In genomic region chr3:169497567-169498257, GRCh38 we compare ENCODE assay signal across 22 cellular contexts.
A peak's percentile ranks its signal among the peaks of the same experiment; 100 is the strongest.
DNase-seq lines count a peak whose midpoint lies in the region; ATAC-seq and TF ChIP-seq lines count a peak whose summit lies in the region.
"Had no signal": no experiment of that assay in that cellular context is flagged by ENCODE, and none has a peak within 500 bp of the region (broad histone marks: within the 10 kb centered on the region; RNA-seq: fewer than 3 reads in every experiment).

No MANE protein-coding gene starts in this region.

- H3K14ac ChIP-seq in IMR-90 (replicated peaks; ENCODE audit: low read depth, low read length) = no peak overlapping the region

- no peak overlapping the region for H2AK5ac ChIP-seq in IMR-90 (ENCODE audit: low read depth, low read length)

- WGBS in IMR-90 (ENCODE audit: extremely low coverage in 2 of 2, insufficient read length in 1 of 2), 2 experiments = no CpG with 5 or more reads among the region's 5 CpGs

- H3K9me3 ChIP-seq in IMR-90 (ENCODE audit: control insufficient read depth, insufficient read depth, low read length) (no peaks in the 10 kb centered on the region), BE2C (no peaks in the 10 kb centered on the region)
- H3K9me3 ChIP-seq: gastrocnemius medialis had no signal

- H3K4me3 ChIP-seq in IMR-90 (ENCODE audit: insufficient read depth, low read depth, low read length) = no peak overlapping the region
- H3K4me3 ChIP-seq in cardiac fibroblast (replicated peaks in 1 of 2; ENCODE audit: low read depth in 2 of 2, low read length in 2 of 2) = no peak overlapping the region
- no peak overlapping the region for H3K4me3 ChIP-seq in BE2C (ENCODE audit: low read depth, low read length)
- H3K4me3 ChIP-seq: gastrocnemius medialis, GM23248, SK-N-MC had no signal

- no peak overlapping the region for H3K18ac ChIP-seq in IMR-90 (ENCODE audit: low read depth, low read length)

- no peak overlapping the region for H2BK20ac ChIP-seq in IMR-90 (ENCODE audit: low read depth, low read length)

- no peak overlapping the region for H2BK15ac ChIP-seq in IMR-90 (ENCODE audit: low read depth, low read length)

- H3K4me1 ChIP-seq in IMR-90 (ENCODE audit: control insufficient read depth, insufficient read depth, low read length) (no peaks in the 10 kb centered on the region), BE2C (peaks cover 4% of the 10 kb centered on the region)
- H3K4me1 ChIP-seq: gastrocnemius medialis had no signal

- POLR2A ChIA-PET in IMR-90 (lab: Charles Lee; ENCODE audit: unreplicated experiment) = interaction anchor here (0.6 kb wide), 1 partner anchor 31 kb away, joined by 3 read pairs; no protein-coding TSS in a partner anchor

- H3K27ac ChIP-seq in IMR-90 (ENCODE audit: insufficient read depth, low read length) = no peak overlapping the region
- H3K27ac ChIP-seq: gastrocnemius medialis, GM23248, SK-N-MC had no signal

- in situ Hi-C loops in IMR-90 (cut with MboI; ENCODE audit: low sequenced_read_pairs) = no loop called here

- H2BK5ac ChIP-seq in IMR-90 (ENCODE audit: low read depth, low read length, poor library complexity, severe bottlenecking) = no peak overlapping the region

- no peak for TF ChIP-seq RAD21 in IMR-90 (IDR thresholded peaks at IDR 0.05; ENCODE audit: low read length)

- H3K4ac ChIP-seq in IMR-90 (ENCODE audit: low read depth, low read length) = no peak overlapping the region

- ATAC-seq in IMR-90 (ENCODE audit: low read depth) (no peak), GM19324 (IDR thresholded peaks at IDR 0.05; ENCODE audit: low FRiP score, unreplicated experiment) (no peak)
- ATAC-seq: activated CD4-positive, alpha-beta T cell treated with anti-CD3 and anti-CD28 coated beads for 36 hours; effector memory CD8-positive, alpha-beta T cell; gastrocnemius medialis; natural killer cell; stimulated activated naive CD8-positive, alpha-beta T cell treated with anti-CD3 and anti-CD28 coated beads, Interleukin-15, amount 100 ng/mL, for 72 hours had no signal

- H3K4me2 ChIP-seq in IMR-90 (ENCODE audit: low read depth, low read length) = no peak overlapping the region

- H3K23ac ChIP-seq in IMR-90 (ENCODE audit: low read depth, low read length) = no peak overlapping the region

- no peaks in the 10 kb centered on the region for H3K9me1 ChIP-seq in IMR-90 (ENCODE audit: insufficient read depth, low read length)

- H2BK120ac ChIP-seq in IMR-90 (ENCODE audit: low read depth, low read length) = no peak overlapping the region

- intact Hi-C loops in IMR-90 (cut with micrococcal nuclease) (no loop called here), posterior cingulate gyrus (cut with DNase I) (no loop called here)

- dilution Hi-C loops in IMR-90 (cut with HindIII; ENCODE audit: low sequenced_read_pairs, unreplicated experiment) = no loop called here

- TF ChIP-seq POLR2A in IMR-90 (IDR thresholded peaks at IDR 0.05; ENCODE audit: low read depth, low read length) = no peak

- no peak overlapping the region for H4K91ac ChIP-seq in IMR-90 (ENCODE audit: insufficient read depth, low read depth, low read length)

- no peaks in the 10 kb centered on the region for H3K36me3 ChIP-seq in IMR-90 (ENCODE audit: control insufficient read depth, insufficient read depth, low read length)
- H3K36me3 ChIP-seq in BE2C = no peaks in the 10 kb centered on the region
- H3K36me3 ChIP-seq: gastrocnemius medialis had no signal

- H2AFZ ChIP-seq in IMR-90 (replicated peaks; ENCODE audit: low read length, poor library complexity) = no peak overlapping the region
- H2AFZ ChIP-seq: GM23248 had no signal

- no peak overlapping the region for H4K8ac ChIP-seq in IMR-90 (ENCODE audit: low read depth in 2 of 2, low read length in 2 of 2)

- H3K79me1 ChIP-seq in IMR-90 (ENCODE audit: low read depth in 1 of 2, low read length in 2 of 2) = no peaks in the 10 kb centered on the region

- H3K56ac ChIP-seq in IMR-90 (ENCODE audit: extremely low read depth, insufficient read depth, low read length) = no peak overlapping the region

- H2AK9ac ChIP-seq in IMR-90 (replicated peaks; ENCODE audit: low read depth, low read length, poor library complexity) = no peak overlapping the region

- H4K5ac ChIP-seq in IMR-90 (ENCODE audit: low read depth, low read length) = no peak overlapping the region

- H3K27me3 ChIP-seq in IMR-90 (ENCODE audit: control insufficient read depth, insufficient read depth, low read length) (no peaks in the 10 kb centered on the region), BE2C (no peaks in the 10 kb centered on the region)
- H3K27me3 ChIP-seq: gastrocnemius medialis had no signal

- H4K20me1 ChIP-seq in IMR-90 (ENCODE audit: insufficient read depth, low read length) = no peaks in the 10 kb centered on the region

- no TSS peak for BruUV-seq in IMR-90 (replicated peaks; lab: Mats Ljungman, UMichigan)

- DNase-seq in AG08396 (ENCODE audit: low spot score) (peak; percentile 5), IMR-90 (peak; percentile 47), cardiac fibroblast (ENCODE audit: low read depth in 2 of 2) (peak; percentile 70 to 87), kidney tubule cell (ENCODE audit: low spot score) (peak; percentile 25), NCI-H1048 (lab: John Stamatoyannopoulos, UW) (no peak), posterior cingulate gyrus (no peak), BE2C (no peak)
- DNase-seq: ACHN; activated CD4-positive, alpha-beta T cell treated with anti-CD3 and anti-CD28 coated beads for 36 hours; activated naive CD4-positive, alpha-beta T cell treated with anti-CD3 and anti-CD28 coated beads, Interleukin-2, amount 50 U/mL, for 16 hours; effector memory CD8-positive, alpha-beta T cell; gastrocnemius medialis; GM23248; MM.1S; natural killer cell; NCI-H1930; NCI-H510A treated with DMSO at 0.1 percent for 48 hours; retina; stimulated activated naive CD8-positive, alpha-beta T cell treated with anti-CD3 and anti-CD28 coated beads, Interleukin-15, amount 100 ng/mL, for 72 hours; T-helper 9 cell had no signal

- CTCF ChIA-PET in IMR-90 (lab: Yijun Ruan, JAX) = interaction anchor here (0.6 to 0.9 kb wide), 3 partner anchors 11 to 1407 kb away, joined by 3 to 4 read pairs (median 3); no protein-coding TSS in a partner anchor

- TF ChIP-seq CTCF in IMR-90 (conservative IDR thresholded peaks at IDR 0.05; ENCODE audit: low read depth, low read length) (no peak), cardiac fibroblast (IDR thresholded peaks at IDR 0.05; ENCODE audit: low read depth, low read length) (no peak), BE2C (IDR thresholded peaks at IDR 0.05; ENCODE audit: low read depth, low read length) (no peak)

- H3K9ac ChIP-seq in IMR-90 (ENCODE audit: low read depth, low read length) = no peak overlapping the region
- H3K9ac ChIP-seq: GM23248 had no signal

TF ChIP-seq in IMR-90, 13 proteins besides CTCF, POLR2A, EP300 and RAD21:
- TF ChIP-seq RFX5 (IDR thresholded peaks at IDR 0.05; ENCODE audit: low read depth, low read length) = no peak
- no peak for TF ChIP-seq ELK1 (IDR thresholded peaks at IDR 0.05; ENCODE audit: borderline replicate concordance, low read depth, low read length)
- TF ChIP-seq MAFK (IDR thresholded peaks at IDR 0.05; ENCODE audit: low read depth, low read length) = no peak
- no peak for TF ChIP-seq RCOR1 (IDR thresholded peaks at IDR 0.05; ENCODE audit: insufficient replicate concordance, low read length)
- no peak for TF ChIP-seq CEBPB (IDR thresholded peaks at IDR 0.05; ENCODE audit: low read depth, low read length)
- TF ChIP-seq BHLHE40 (IDR thresholded peaks at IDR 0.05; ENCODE audit: low read depth, low read length) = no peak
- TF ChIP-seq USF2 (IDR thresholded peaks at IDR 0.05; ENCODE audit: low read depth, low read length) = no peak
- TF ChIP-seq SMC3 (IDR thresholded peaks at IDR 0.05; ENCODE audit: low read depth, low read length) = no peak
- TF ChIP-seq NFE2L2 (IDR thresholded peaks at IDR 0.05; ENCODE audit: low read depth, low read length) = no peak
- TF ChIP-seq CHD1 (IDR thresholded peaks at IDR 0.05; ENCODE audit: low read depth, low read length) = no peak
- no peak for TF ChIP-seq FOS (IDR thresholded peaks at IDR 0.05; ENCODE audit: low read depth, low read length)
- no peak for TF ChIP-seq MXI1 (IDR thresholded peaks at IDR 0.05; ENCODE audit: borderline replicate concordance, low read depth, low read length)
- no peak for TF ChIP-seq MAZ (IDR thresholded peaks at IDR 0.05; ENCODE audit: borderline replicate concordance, low read depth, low read length)

Comparison
In these comparisons a context has a peak if more than half of its experiments do, and no peak if none do; other contexts are left out.
1. DNase-seq: peak in AG08396 (single experiment), IMR-90 (single experiment), cardiac fibroblast (2 of 2) and kidney tubule cell (single experiment); none in NCI-H1048 (single experiment), posterior cingulate gyrus (0 of 10) and BE2C (single experiment).